Comparison of ENCODE assay signal across 8 cellular contexts in genomic region chr7:6271694-6272371, GRCh38. TPM values are rescaled to one million over a fixed set of nuclear protein-coding genes. Genes with fewer than 3 reads are reported as not detected.
A peak's percentile ranks its signal among the peaks of the same experiment; 100 is the strongest.
DNase-seq lines count a peak whose midpoint lies in the region; ATAC-seq, FAIRE-seq and TF ChIP-seq lines count a peak whose summit lies in the region.

No MANE protein-coding gene starts in this region.

- FAIRE-seq in H54 (lab: Jason Lieb, UNC) = no peak

- DNase-seq in EH (ENCODE audit: low read depth) (peak; percentile 41), T-cell (peak in 18 of 34 experiments; percentile 0 to 25 (median 10)), colonic mucosa (peak; percentile 51), lung (ENCODE audit: low spot score) (no peak), H54 (ENCODE audit: insufficient read length, low spot score) (no peak)

- peaks cover 19 to 36% (median 19%) of the 10 kb centered on the region in 3 donors for H3K4me1 Mint-ChIP-seq in T-cell

- peak overlapping the region; percentile 75 to 94 for H3K9ac ChIP-seq in colonic mucosa (ENCODE audit: low read depth in 2 of 2, low read length in 2 of 2)
- H3K9ac ChIP-seq in subcutaneous abdominal adipose tissue (ENCODE audit: low read length in 5 of 5) = peak overlapping the region; percentile 77 to 85 (median 82)

- WGBS in lung, 2 donors = 0 to 1% methylated on average over 47 to 64 of the region's 64 CpGs

- H3K9me3 Mint-ChIP-seq in T-cell = no peaks in the 10 kb centered on the region

- POLR2A ChIA-PET in T-cell (lab: Charles Lee) = no interaction called here

- no peaks in the 10 kb centered on the region for H3K27me3 ChIP-seq in colonic mucosa
- H3K27me3 ChIP-seq in lung (ENCODE audit: control insufficient read depth, insufficient read depth) = no peaks in the 10 kb centered on the region
- no peaks in the 10 kb centered on the region for H3K27me3 ChIP-seq in subcutaneous abdominal adipose tissue (ENCODE audit: control insufficient read depth in 5 of 5, insufficient read depth in 4 of 5, low read length in 5 of 5)

- peaks cover 0 to 10% of the 10 kb centered on the region in 2 donors for H3K27me3 Mint-ChIP-seq in T-cell

- TF ChIP-seq CTCF in colonic mucosa (IDR thresholded peaks at IDR 0.05) (no peak), lung (IDR thresholded peaks at IDR 0.05; ENCODE audit: control extremely low read depth, extremely low read depth) (no peak)

- intact Hi-C loops in colonic mucosa (cut with DNase I) = no loop called here

- H3K9me3 ChIP-seq in colonic mucosa (no peaks in the 10 kb centered on the region), lung (ENCODE audit: control insufficient read depth in 2 of 2, insufficient read depth in 1 of 2, low read length in 1 of 2) (no peaks in the 10 kb centered on the region), subcutaneous abdominal adipose tissue (ENCODE audit: control insufficient read depth in 5 of 5, low read length in 5 of 5) (no peaks in the 10 kb centered on the region)

- CTCF ChIA-PET in T-cell (lab: Charles Lee) = interaction anchor here (0.5 to 1.3 kb wide), 7 partner anchors 30 to 581 kb away, joined by 3 to 5 read pairs (median 3); no protein-coding TSS in a partner anchor

- no peaks in the 10 kb centered on the region for H3K36me3 Mint-ChIP-seq in T-cell

- ATAC-seq in HG02571 (IDR thresholded peaks at IDR 0.05; ENCODE audit: unreplicated experiment) (peak; percentile 10), T-cell (replicated peaks in 1 of 4) (peak; percentile 17 to 32 (median 21)), lung (ENCODE audit: insufficient read depth, low FRiP score) (no peak), HG02623 (IDR thresholded peaks at IDR 0.05; ENCODE audit: unreplicated experiment) (no peak)

- peak overlapping the region; percentile 33 to 64 for H3K27ac Mint-ChIP-seq in T-cell

- H3K4me3 ChIP-seq in colonic mucosa (peak overlapping the region; percentile 89), lung (peak overlapping the region; percentile 61), subcutaneous abdominal adipose tissue (ENCODE audit: low read depth in 1 of 5, low read length in 5 of 5) (peak overlapping the region; percentile 83 to 94 (median 89))

- H3K4me3 Mint-ChIP-seq in T-cell = peak overlapping the region; percentile 85 to 92 (median 86)

- H3K36me3 ChIP-seq in colonic mucosa (no peaks in the 10 kb centered on the region), lung (ENCODE audit: control insufficient read depth in 2 of 2, insufficient read depth in 2 of 2, low read length in 2 of 2) (no peaks in the 10 kb centered on the region), subcutaneous abdominal adipose tissue (ENCODE audit: control insufficient read depth in 5 of 5, insufficient read depth in 5 of 5, low read length in 5 of 5) (no peaks in the 10 kb centered on the region)

- H3K27ac ChIP-seq in colonic mucosa = no peak overlapping the region
- peak overlapping the region; percentile 17 to 77 for H3K27ac ChIP-seq in lung (ENCODE audit: low read depth in 1 of 2, low read length in 1 of 2)
- peak overlapping the region; percentile 60 for H3K27ac ChIP-seq in subcutaneous abdominal adipose tissue (ENCODE audit: low read depth, low read length)

- H3K4me1 ChIP-seq in colonic mucosa = peaks cover 18% of the 10 kb centered on the region
- peaks cover 9% of the 10 kb centered on the region in 2 donors for H3K4me1 ChIP-seq in lung (ENCODE audit: control insufficient read depth in 2 of 2, insufficient read depth in 2 of 2, low read length in 2 of 2)
- H3K4me1 ChIP-seq in subcutaneous abdominal adipose tissue (ENCODE audit: control insufficient read depth in 5 of 5, insufficient read depth in 5 of 5, low read length in 5 of 5) = peaks cover 6 to 39% (median 32%) of the 10 kb centered on the region in 5 donors

- no peak for TF ChIP-seq POLR2A in H54 (IDR thresholded peaks at IDR 0.05; ENCODE audit: low read depth, low read length)

RNA-seq across cellular contexts. Expression of gene CYTH3, which starts 0.6 kb away (rescaled TPM):
- 10 to 100 TPM in 3 of 5 donors, 1 to 10 TPM in 2; 5.0 to 16.3 (median 12.5) TPM for total RNA-seq in T-cell
- 10 to 100 TPM in 1 of 2 donors, 1 to 10 TPM in 1; 9.1 to 11.3 TPM for total RNA-seq in colonic mucosa
- total RNA-seq in lung = 10 to 100 TPM; 18.6 to 28.7 TPM
- polyA plus RNA-seq in lung = 10 to 100 TPM in 1 of 2 donors, 1 to 10 TPM in 1; 8.2 to 12.4 TPM

Comparison
In these comparisons a context has a peak if more than half of its experiments do, and no peak if none do; other contexts are left out.
1. DNase-seq: peak in EH (single experiment), T-cell (18 of 34) and colonic mucosa (single experiment); none in lung (single experiment) and H54 (single experiment).
2. ATAC-seq: peak in HG02571 (single experiment) and T-cell (4 of 4); none in lung (single experiment) and HG02623 (single experiment).
3. Peak in every context shown above with its lines, with median percentiles within 50 percentile points of each other: H3K4me3 ChIP-seq.